9 cellular contexts compared by ENCODE assay signal in genomic region chr5:148827723-148828122, GRCh38. TPM values are rescaled to one million over a fixed set of nuclear protein-coding genes. Genes with fewer than 3 reads are reported as not detected.
DNase-seq lines count a peak whose midpoint lies in the region; ATAC-seq and TF ChIP-seq lines count a peak whose summit lies in the region.
"Had no signal": no experiment of that assay in that cellular context is flagged by ENCODE, and none has a peak within 500 bp of the region (broad histone marks: within the 10 kb centered on the region; RNA-seq: fewer than 3 reads in every experiment).

No MANE protein-coding gene starts in this region.

- no peak for TF ChIP-seq POLR2A in right lobe of liver (IDR thresholded peaks at IDR 0.05)
- TF ChIP-seq POLR2A in testis (IDR thresholded peaks at IDR 0.05), result no peak

- CTCF ChIA-PET in activated CD8-positive, alpha-beta memory T cell treated with anti-CD3 and anti-CD28 coated beads, Interleukin-2, amount 10 ng/mL, durations not matched to agents 7 days and 5 days (lab: Charles Lee), result interaction anchor here (0.6 to 2.4 kb wide), 8 partner anchors 8 to 1273 kb away, joined by 3 to 8 read pairs (median 4); no protein-coding TSS in a partner anchor
- CTCF ChIA-PET in activated CD8-positive, alpha-beta T cell treated with anti-CD3 and anti-CD28 coated beads for 36 hours (lab: Charles Lee), result interaction anchor here (0.8 to 3.8 kb wide), 8 partner anchors 10 to 129 kb away, joined by 3 to 25 read pairs (median 4); no protein-coding TSS in a partner anchor

- H3K4me1 ChIP-seq in right lobe of liver (peaks cover 0 to 51% (median 7%) of the 10 kb centered on the region in 4 donors), subcutaneous abdominal adipose tissue (ENCODE audit: control insufficient read depth in 5 of 5, insufficient read depth in 5 of 5, low read length in 5 of 5) (peaks cover 11 to 82% (median 76%) of the 10 kb centered on the region in 5 donors), testis (peaks cover 6% of the 10 kb centered on the region)

- no peak for ATAC-seq in activated CD8-positive, alpha-beta memory T cell treated with anti-CD3 and anti-CD28 coated beads, Interleukin-2, amount 10 ng/mL, durations not matched to agents 7 days and 5 days
- ATAC-seq in activated CD8-positive, alpha-beta T cell treated with anti-CD3 and anti-CD28 coated beads for 36 hours, result no peak
- ATAC-seq in right lobe of liver, result no peak
- no peak for ATAC-seq in GM21737 (IDR thresholded peaks at IDR 0.05; ENCODE audit: unreplicated experiment)

- H3K27ac ChIP-seq in right lobe of liver (peak overlapping the region in 2 of 3 donors; percentile 88 to 90), subcutaneous abdominal adipose tissue (ENCODE audit: low read depth, low read length) (peak overlapping the region; percentile 86), testis (no peak overlapping the region)

- H3K27me3 Mint-ChIP-seq in activated CD8-positive, alpha-beta memory T cell treated with anti-CD3 and anti-CD28 coated beads, Interleukin-2, amount 10 ng/mL, durations not matched to agents 7 days and 5 days, result peaks cover 35% of the 10 kb centered on the region
- H3K27me3 Mint-ChIP-seq in activated CD8-positive, alpha-beta T cell treated with anti-CD3 and anti-CD28 coated beads for 36 hours, result peaks cover 14% of the 10 kb centered on the region

- H3K27me3 ChIP-seq in right lobe of liver (no peaks in the 10 kb centered on the region), subcutaneous abdominal adipose tissue (ENCODE audit: control insufficient read depth in 5 of 5, insufficient read depth in 4 of 5, low read length in 5 of 5) (no peaks in the 10 kb centered on the region), testis (no peaks in the 10 kb centered on the region)

- DNase-seq in activated CD8-positive, alpha-beta memory T cell treated with anti-CD3 and anti-CD28 coated beads, Interleukin-2, amount 10 ng/mL, durations not matched to agents 7 days and 5 days, result no peak
- no peak for DNase-seq in activated CD8-positive, alpha-beta memory T cell treated with anti-CD3 and anti-CD28 coated beads for 24 hours
- DNase-seq in activated CD8-positive, alpha-beta T cell treated with anti-CD3 and anti-CD28 coated beads for 36 hours, result no peak
- DNase-seq in right lobe of liver (no peak), medulla oblongata (ENCODE audit: extremely low spot score) (no peak), testis (no peak)
- DNase-seq: NCI-H226 had no signal

- H3K4me3 Mint-ChIP-seq in activated CD8-positive, alpha-beta memory T cell treated with anti-CD3 and anti-CD28 coated beads, Interleukin-2, amount 10 ng/mL, durations not matched to agents 7 days and 5 days, result peak overlapping the region; percentile 88
- peak overlapping the region; percentile 83 for H3K4me3 Mint-ChIP-seq in activated CD8-positive, alpha-beta T cell treated with anti-CD3 and anti-CD28 coated beads for 36 hours

- H3K9me3 Mint-ChIP-seq in activated CD8-positive, alpha-beta memory T cell treated with anti-CD3 and anti-CD28 coated beads, Interleukin-2, amount 10 ng/mL, durations not matched to agents 7 days and 5 days (ENCODE audit: low read depth), result no peaks in the 10 kb centered on the region
- no peaks in the 10 kb centered on the region for H3K9me3 Mint-ChIP-seq in activated CD8-positive, alpha-beta T cell treated with anti-CD3 and anti-CD28 coated beads for 36 hours

- no peaks in the 10 kb centered on the region for H3K9me3 ChIP-seq in right lobe of liver
- no peaks in the 10 kb centered on the region for H3K9me3 ChIP-seq in subcutaneous abdominal adipose tissue (ENCODE audit: control insufficient read depth in 5 of 5, low read length in 5 of 5)
- H3K9me3 ChIP-seq in testis, result no peaks in the 10 kb centered on the region

- H3K36me3 Mint-ChIP-seq in activated CD8-positive, alpha-beta memory T cell treated with anti-CD3 and anti-CD28 coated beads, Interleukin-2, amount 10 ng/mL, durations not matched to agents 7 days and 5 days, result peaks cover 2% of the 10 kb centered on the region
- H3K36me3 Mint-ChIP-seq in activated CD8-positive, alpha-beta T cell treated with anti-CD3 and anti-CD28 coated beads for 36 hours (ENCODE audit: low read depth), result no peaks in the 10 kb centered on the region

- peaks cover 61% of the 10 kb centered on the region for H3K4me1 Mint-ChIP-seq in activated CD8-positive, alpha-beta memory T cell treated with anti-CD3 and anti-CD28 coated beads, Interleukin-2, amount 10 ng/mL, durations not matched to agents 7 days and 5 days
- H3K4me1 Mint-ChIP-seq in activated CD8-positive, alpha-beta T cell treated with anti-CD3 and anti-CD28 coated beads for 36 hours (ENCODE audit: low read depth), result peaks cover 34% of the 10 kb centered on the region

- 22% methylated on average over 7 of the region's 7 CpGs for WGBS in right lobe of liver (ENCODE audit: insufficient coverage, low coverage, low lambda C conversion rate, missing lambda C conversion rate)
- 68 to 80% methylated on average over 7 of the region's 7 CpGs for WGBS in testis, 2 donors

- peak overlapping the region; percentile 63 to 91 (median 83) for H3K9ac ChIP-seq in subcutaneous abdominal adipose tissue (ENCODE audit: low read length in 5 of 5)

- intact Hi-C loops in activated CD8-positive, alpha-beta T cell treated with anti-CD3 and anti-CD28 coated beads for 36 hours (cut with micrococcal nuclease), result loop anchor here (5.0 to 10.0 kb wide), 3 partner anchors 35 to 207 kb away; no protein-coding TSS in a partner anchor
- intact Hi-C loops in right lobe of liver (cut with DNase I), result no loop called here
- intact Hi-C loops in testis (cut with DNase I; ENCODE audit: low total_unique reads), result no loop called here

- H3K36me3 ChIP-seq in right lobe of liver (no peaks in the 10 kb centered on the region), subcutaneous abdominal adipose tissue (ENCODE audit: control insufficient read depth in 5 of 5, insufficient read depth in 5 of 5, low read length in 5 of 5) (peaks cover 0 to 2% (median 0%) of the 10 kb centered on the region in 5 donors), testis (ENCODE audit: low read depth, missing control alignments) (no peaks in the 10 kb centered on the region)

- H3K27ac Mint-ChIP-seq in activated CD8-positive, alpha-beta memory T cell treated with anti-CD3 and anti-CD28 coated beads, Interleukin-2, amount 10 ng/mL, durations not matched to agents 7 days and 5 days, result no peak overlapping the region
- H3K27ac Mint-ChIP-seq in activated CD8-positive, alpha-beta T cell treated with anti-CD3 and anti-CD28 coated beads for 36 hours, result no peak overlapping the region

- TF ChIP-seq CTCF in activated CD8-positive, alpha-beta T cell treated with anti-CD3 and anti-CD28 coated beads for 36 hours (IDR thresholded peaks at IDR 0.05), result no peak
- TF ChIP-seq CTCF in right lobe of liver (IDR thresholded peaks at IDR 0.05), result no peak
- no peak for TF ChIP-seq CTCF in testis (IDR thresholded peaks at IDR 0.05)

- POLR2A ChIA-PET in activated CD8-positive, alpha-beta T cell treated with anti-CD3 and anti-CD28 coated beads for 36 hours (lab: Charles Lee), result interaction anchor here (0.6 to 0.8 kb wide), 2 partner anchors 36 to 418 kb away, joined by 3 to 4 read pairs; no protein-coding TSS in a partner anchor

- H3K4me3 ChIP-seq in right lobe of liver, result peak overlapping the region; percentile 55 to 62 (median 57)
- H3K4me3 ChIP-seq in subcutaneous abdominal adipose tissue (ENCODE audit: low read depth in 1 of 5, low read length in 5 of 5), result peak overlapping the region; percentile 75 to 97 (median 92)
- H3K4me3 ChIP-seq in testis, result no peak overlapping the region

RNA-seq across cellular contexts. Expression of gene ADRB2, which starts 1.3 kb away (rescaled TPM):
- 1 to 10 TPM; 1.7 to 4.4 TPM for total RNA-seq in activated CD8-positive, alpha-beta memory T cell treated with anti-CD3 and anti-CD28 coated beads, Interleukin-2, amount 10 ng/mL, durations not matched to agents 7 days and 5 days
- under 1 TPM; 0.81 to 0.98 TPM for total RNA-seq in activated CD8-positive, alpha-beta T cell treated with anti-CD3 and anti-CD28 coated beads for 36 hours
- total RNA-seq in right lobe of liver (1 to 10 TPM in 5 of 6 experiments, under 1 TPM in 1; 0.99 to 2.8 (median 1.8) TPM), testis (under 1 TPM; 0.79 to 0.93 TPM)
- polyA plus RNA-seq in testis (ENCODE audit: insufficient read depth, low read depth, low replicate concordance), result 0.76 TPM

Comparison
In these comparisons a context has a peak if more than half of its experiments do, and no peak if none do; other contexts are left out.
1. H3K27ac ChIP-seq: peak in right lobe of liver (2 of 3) and subcutaneous abdominal adipose tissue (single experiment); none in testis (0 of 2).
2. H3K4me3 ChIP-seq: peak in right lobe of liver (3 of 3) and subcutaneous abdominal adipose tissue (5 of 5); none in testis (0 of 2).